In genomic region chr19:54616840-54617560, GRCh38 we compare ENCODE assay signal across 1 cellular context.
TF ChIP-seq lines count a peak whose summit lies in the region.

No MANE protein-coding gene starts in this region.

TF ChIP-seq in GM12878, 131 proteins besides CTCF, POLR2A, EP300 and RAD21 (continued from another document and continues in another):
- peak; percentile 91 for TF ChIP-seq NBN (IDR thresholded peaks at IDR 0.05)
- peak; percentile 96 for TF ChIP-seq RELB (IDR thresholded peaks at IDR 0.05; ENCODE audit: low read depth)
- peak; percentile 91 for TF ChIP-seq EED (IDR thresholded peaks at IDR 0.05; ENCODE audit: low read depth)
- TF ChIP-seq ZSCAN29 (IDR thresholded peaks at IDR 0.05) = no peak
- peak; percentile 54 for TF ChIP-seq SMAD5 (IDR thresholded peaks at IDR 0.05; ENCODE audit: low read depth)
- no peak for TF ChIP-seq SIN3A (IDR thresholded peaks at IDR 0.05; ENCODE audit: low read depth, low read length)
- TF ChIP-seq CREM (IDR thresholded peaks at IDR 0.05; ENCODE audit: low read depth) = peak; percentile 86
- peak; percentile 86 for TF ChIP-seq CBFB (IDR thresholded peaks at IDR 0.05; ENCODE audit: low read depth)
- no peak for TF ChIP-seq ZNF207 (IDR thresholded peaks at IDR 0.05; ENCODE audit: borderline replicate concordance)
- TF ChIP-seq RB1 (IDR thresholded peaks at IDR 0.05; ENCODE audit: borderline replicate concordance) = no peak
- TF ChIP-seq YY1 (IDR thresholded peaks at IDR 0.05; ENCODE audit: low read depth, low read length) = peak; percentile 78
- TF ChIP-seq FOS (IDR thresholded peaks at IDR 0.05; ENCODE audit: borderline replicate concordance, extremely low read depth, insufficient read length) = no peak
- TF ChIP-seq MTA3 (IDR thresholded peaks at IDR 0.05; ENCODE audit: borderline replicate concordance, low read length) = peak; percentile 97
- TF ChIP-seq SMAD1 (IDR thresholded peaks at IDR 0.05; ENCODE audit: low read depth, partially characterized antibody) = peak; percentile 82
- TF ChIP-seq ASH2L (IDR thresholded peaks at IDR 0.05; ENCODE audit: borderline replicate concordance, low read depth) = no peak
- no peak for TF ChIP-seq KDM1A (IDR thresholded peaks at IDR 0.05; ENCODE audit: borderline replicate concordance)
- TF ChIP-seq BHLHE40 (IDR thresholded peaks at IDR 0.05; ENCODE audit: borderline replicate concordance in 1 of 2, low read depth in 2 of 2, low read length in 1 of 2) = peak; percentile 86 to 88
- no peak for TF ChIP-seq PAX8 (IDR thresholded peaks at IDR 0.05)
- TF ChIP-seq CUX1 (IDR thresholded peaks at IDR 0.05; ENCODE audit: insufficient replicate concordance, low read depth, low read length) = peak; percentile 73
- no peak for TF ChIP-seq SREBF1 (IDR thresholded peaks at IDR 0.05; ENCODE audit: low read length)
- TF ChIP-seq E4F1 (IDR thresholded peaks at IDR 0.05; ENCODE audit: borderline replicate concordance, partially characterized antibody) = no peak
- TF ChIP-seq LARP7 (IDR thresholded peaks at IDR 0.05) = 0 out of 2 replicates have a peak, but pooled peaks have one; percentile 27
- TF ChIP-seq ZBTB33 (IDR thresholded peaks at IDR 0.05) = no peak
- TF ChIP-seq ZBTB40 (IDR thresholded peaks at IDR 0.05; ENCODE audit: borderline replicate concordance) = no peak; the same call in 1 of the 2 replicates
- TF ChIP-seq JUNB (IDR thresholded peaks at IDR 0.05) = peak; percentile 92
- no peak for TF ChIP-seq TARDBP (IDR thresholded peaks at IDR 0.05; ENCODE audit: borderline replicate concordance)
- TF ChIP-seq NR2C1 (IDR thresholded peaks at IDR 0.05) = no peak
- TF ChIP-seq ATF3 (IDR thresholded peaks at IDR 0.05; ENCODE audit: borderline replicate concordance, extremely low read depth, low read depth, low read length) = no peak
- TF ChIP-seq MTA2 (IDR thresholded peaks at IDR 0.05; ENCODE audit: low read depth) = peak; percentile 93
- no peak for TF ChIP-seq TCF12 (IDR thresholded peaks at IDR 0.05; ENCODE audit: low read depth, low read length)
- TF ChIP-seq IRF4 (IDR thresholded peaks at IDR 0.05; ENCODE audit: low read depth, low read length) = peak; percentile 99
- TF ChIP-seq EZH2 (IDR thresholded peaks at IDR 0.05; ENCODE audit: borderline replicate concordance, control insufficient read depth, low read depth, low read length) = no peak
- peak; percentile 70 for TF ChIP-seq MEF2B (IDR thresholded peaks at IDR 0.05; ENCODE audit: partially characterized antibody, poor library complexity, severe bottlenecking)
- TF ChIP-seq NFXL1 (IDR thresholded peaks at IDR 0.05; ENCODE audit: borderline replicate concordance) = no peak
- TF ChIP-seq ATF2 (IDR thresholded peaks at IDR 0.05; ENCODE audit: low read length) = peak; percentile 83
- peak; percentile 92 for TF ChIP-seq IKZF1 (conservative IDR thresholded peaks at IDR 0.05)
- no peak for TF ChIP-seq KLF5 (IDR thresholded peaks at IDR 0.05; ENCODE audit: partially characterized antibody)
- TF ChIP-seq NFIC (IDR thresholded peaks at IDR 0.05; ENCODE audit: low read depth, low read length) = peak; percentile 93
- TF ChIP-seq CHD1 (IDR thresholded peaks at IDR 0.05; ENCODE audit: low read depth, low read length) = no peak
- no peak for TF ChIP-seq ZNF622 (IDR thresholded peaks at IDR 0.05)
- TF ChIP-seq CEBPB (IDR thresholded peaks at IDR 0.05; ENCODE audit: borderline replicate concordance in 1 of 2, low read depth in 2 of 2, low read length in 2 of 2) = no peak
- no peak for TF ChIP-seq NR2C2 (IDR thresholded peaks at IDR 0.05; ENCODE audit: borderline replicate concordance, control insufficient read depth, insufficient read length, low read depth)
- no peak for TF ChIP-seq MYC (IDR thresholded peaks at IDR 0.05; ENCODE audit: insufficient read depth, insufficient read length, insufficient replicate concordance, low read length, severe bottlenecking)
- TF ChIP-seq ZBED1 (IDR thresholded peaks at IDR 0.05; ENCODE audit: borderline replicate concordance) = peak; percentile 77; the same call in 1 of the 2 replicates
- peak; percentile 95 for TF ChIP-seq SPI1 (IDR thresholded peaks at IDR 0.05; ENCODE audit: borderline replicate concordance, insufficient read depth, low read depth, low read length)
